Comparison of ENCODE assay signal across 1 cellular context in the genomic region with DNA sequence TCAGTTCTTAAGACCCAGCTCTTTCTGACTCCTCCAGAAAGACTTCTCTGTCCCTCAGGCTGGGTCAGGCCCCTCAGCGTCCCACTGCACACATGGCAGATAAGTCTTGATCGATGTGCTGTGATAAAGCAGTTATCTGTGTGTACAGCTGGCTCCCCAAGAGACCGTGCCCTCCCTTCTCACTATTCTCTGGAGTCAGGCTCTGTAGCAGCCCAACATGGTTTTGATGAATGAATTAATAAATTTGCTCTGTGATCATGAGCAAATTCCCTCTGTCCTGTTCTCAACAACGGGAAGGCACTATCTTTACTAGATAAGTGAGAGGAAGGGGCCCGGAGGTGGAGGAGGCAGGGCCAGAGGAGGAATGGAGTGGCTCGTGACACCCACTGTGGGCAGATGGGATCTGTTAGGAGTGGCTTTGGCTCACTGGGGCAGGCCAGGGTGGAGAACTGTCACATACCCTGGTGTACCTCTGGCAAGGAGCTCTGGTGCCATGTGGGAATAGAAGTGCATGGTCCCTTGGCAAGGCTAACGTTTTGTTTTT.
TF ChIP-seq lines count a peak whose summit lies in the region.

No MANE protein-coding gene starts in this region.

TF ChIP-seq in K562, 482 proteins besides CTCF, POLR2A, EP300 and RAD21 (continued from another document and continues in another):
- TF ChIP-seq, protein P1, sequence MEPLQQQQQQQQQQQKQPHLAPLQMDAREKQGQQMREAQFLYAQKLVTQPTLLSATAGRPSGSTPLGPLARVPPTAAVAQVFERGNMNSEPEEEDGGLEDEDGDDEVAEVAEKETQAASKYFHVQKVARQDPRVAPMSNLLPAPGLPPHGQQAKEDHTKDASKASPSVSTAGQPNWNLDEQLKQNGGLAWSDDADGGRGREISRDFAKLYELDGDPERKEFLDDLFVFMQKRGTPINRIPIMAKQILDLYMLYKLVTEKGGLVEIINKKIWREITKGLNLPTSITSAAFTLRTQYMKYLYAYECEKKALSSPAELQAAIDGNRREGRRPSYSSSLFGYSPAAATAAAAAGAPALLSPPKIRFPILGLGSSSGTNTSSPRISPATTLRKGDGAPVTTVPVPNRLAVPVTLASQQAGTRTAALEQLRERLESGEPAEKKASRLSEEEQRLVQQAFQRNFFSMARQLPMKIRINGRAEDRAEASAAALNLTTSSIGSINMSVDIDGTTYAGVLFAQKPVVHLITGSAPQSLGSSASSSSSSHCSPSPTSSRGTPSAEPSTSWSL (CRISPR knock-in tag; IDR thresholded peaks at IDR 0.05; ENCODE audit: borderline replicate concordance), result no peak
- TF ChIP-seq HLTF (IDR thresholded peaks at IDR 0.05) (no peak), HDAC6 (IDR thresholded peaks at IDR 0.05; ENCODE audit: low read depth, low read length) (no peak), BMI1 (IDR thresholded peaks at IDR 0.05; ENCODE audit: low read length) (no peak), ZC3H4 (CRISPR knock-in tag; IDR thresholded peaks at IDR 0.05; ENCODE audit: borderline replicate concordance) (no peak), ZNF232 (CRISPR knock-in tag; IDR thresholded peaks at IDR 0.05) (no peak), ZFP36 (IDR thresholded peaks at IDR 0.05; ENCODE audit: low read depth, low read length, partially characterized antibody) (no peak), KHSRP (IDR thresholded peaks at IDR 0.05) (peak; percentile 41; the same call in 1 of the 2 replicates), SMAD3 (CRISPR knock-in tag; conservative IDR thresholded peaks at IDR 0.05) (no peak), FOXK2 (conservative IDR thresholded peaks at IDR 0.05 in 1 of 2, IDR thresholded peaks at IDR 0.05 in 1 of 2; ENCODE audit: low read depth in 2 of 2) (no peak), CBX1 (IDR thresholded peaks at IDR 0.05; ENCODE audit: low read depth) (no peak), ZNF263 (CRISPR knock-in tag; IDR thresholded peaks at IDR 0.05; ENCODE audit: borderline replicate concordance) (no peak), RUNX1 (IDR thresholded peaks at IDR 0.05; ENCODE audit: low read depth) (no peak), RBM14 (IDR thresholded peaks at IDR 0.05; ENCODE audit: borderline replicate concordance, insufficient read depth, low read depth, low read length) (no peak), ZNF146 (CRISPR knock-in tag; IDR thresholded peaks at IDR 0.05; ENCODE audit: unreplicated experiment) (no peak), SNRNP70 (optimal IDR thresholded peaks at IDR 0.05; ENCODE audit: low read depth, low read length) (no peak), ZNF77 (CRISPR knock-in tag; IDR thresholded peaks at IDR 0.05) (no peak), ZNF57 (CRISPR knock-in tag; IDR thresholded peaks at IDR 0.05) (0 out of 2 replicates have a peak, but pooled peaks have one; percentile 5), CREBBP (IDR thresholded peaks at IDR 0.05; ENCODE audit: low read depth, low read length) (no peak), ZKSCAN8 (CRISPR knock-in tag; IDR thresholded peaks at IDR 0.05) (peak; percentile 70), KAT8 (IDR thresholded peaks at IDR 0.05; ENCODE audit: low read depth) (no peak), ZFP1 (CRISPR knock-in tag; IDR thresholded peaks at IDR 0.05) (no peak), TSC22D4 (tag; IDR thresholded peaks at IDR 0.05) (no peak), ZNF140 (CRISPR knock-in tag; IDR thresholded peaks at IDR 0.05) (no peak), CREB1 (IDR thresholded peaks at IDR 0.05) (no peak), CREB1 (CRISPR knock-in tag; IDR thresholded peaks at IDR 0.05) (no peak), ZNF408 (CRISPR knock-in tag; IDR thresholded peaks at IDR 0.05; ENCODE audit: low read depth) (no peak), FOS (IDR thresholded peaks at IDR 0.05; ENCODE audit: extremely low read depth, insufficient read length) (no peak), KDM1A (IDR thresholded peaks at IDR 0.05) (peak in 1 of 2 experiments; percentile 39; a peak in 1 of 4 replicates), YBX1 (IDR thresholded peaks at IDR 0.05) (no peak), CBX2 (IDR thresholded peaks at IDR 0.05; ENCODE audit: insufficient read depth, low read length, poor library complexity, severe bottlenecking) (no peak), TAF1 (IDR thresholded peaks at IDR 0.05; ENCODE audit: control insufficient read depth, extremely low read depth, insufficient read depth, low read length, severe bottlenecking) (peak; percentile 7), HDAC2 (IDR thresholded peaks at IDR 0.05) (peak; percentile 85), ZNF253 (CRISPR knock-in tag; conservative IDR thresholded peaks at IDR 0.05) (no peak), FOSL1 (tag; conservative IDR thresholded peaks at IDR 0.05) (0 out of 2 replicates have a peak, but pooled peaks have one; percentile 44), NFYB (IDR thresholded peaks at IDR 0.05; ENCODE audit: extremely low read depth, insufficient read length) (no peak), HSF4 (CRISPR knock-in tag; IDR thresholded peaks at IDR 0.05; ENCODE audit: borderline replicate concordance) (peak; percentile 67; the same call in 1 of the 2 replicates), PRMT5 (CRISPR knock-in tag; IDR thresholded peaks at IDR 0.05) (no peak), FOXP1 (CRISPR knock-in tag; IDR thresholded peaks at IDR 0.05) (no peak), KLF13 (tag; IDR thresholded peaks at IDR 0.05; ENCODE audit: borderline replicate concordance, low read depth) (no peak), TBP (optimal IDR thresholded peaks at IDR 0.05; ENCODE audit: low read depth, low read length) (no peak), ZNF347 (CRISPR knock-in tag; IDR thresholded peaks at IDR 0.05; ENCODE audit: low read depth) (no peak)
- TF ChIP-seq, protein P2, sequence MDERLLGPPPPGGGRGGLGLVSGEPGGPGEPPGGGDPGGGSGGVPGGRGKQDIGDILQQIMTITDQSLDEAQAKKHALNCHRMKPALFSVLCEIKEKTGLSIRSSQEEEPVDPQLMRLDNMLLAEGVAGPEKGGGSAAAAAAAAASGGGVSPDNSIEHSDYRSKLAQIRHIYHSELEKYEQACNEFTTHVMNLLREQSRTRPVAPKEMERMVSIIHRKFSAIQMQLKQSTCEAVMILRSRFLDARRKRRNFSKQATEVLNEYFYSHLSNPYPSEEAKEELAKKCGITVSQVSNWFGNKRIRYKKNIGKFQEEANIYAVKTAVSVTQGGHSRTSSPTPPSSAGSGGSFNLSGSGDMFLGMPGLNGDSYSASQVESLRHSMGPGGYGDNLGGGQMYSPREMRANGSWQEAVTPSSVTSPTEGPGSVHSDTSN (CRISPR knock-in tag; IDR thresholded peaks at IDR 0.05; ENCODE audit: low read depth), result no peak
- TF ChIP-seq, protein P2 (tag; conservative IDR thresholded peaks at IDR 0.05; ENCODE audit: low read depth), result peak; percentile 46; the same call in 1 of the 2 replicates
- TF ChIP-seq, protein P3, sequence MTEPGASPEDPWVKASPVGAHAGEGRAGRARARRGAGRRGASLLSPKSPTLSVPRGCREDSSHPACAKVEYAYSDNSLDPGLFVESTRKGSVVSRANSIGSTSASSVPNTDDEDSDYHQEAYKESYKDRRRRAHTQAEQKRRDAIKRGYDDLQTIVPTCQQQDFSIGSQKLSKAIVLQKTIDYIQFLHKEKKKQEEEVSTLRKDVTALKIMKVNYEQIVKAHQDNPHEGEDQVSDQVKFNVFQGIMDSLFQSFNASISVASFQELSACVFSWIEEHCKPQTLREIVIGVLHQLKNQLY (CRISPR knock-in tag; conservative IDR thresholded peaks at IDR 0.05), result no peak
- TF ChIP-seq, protein P4, sequence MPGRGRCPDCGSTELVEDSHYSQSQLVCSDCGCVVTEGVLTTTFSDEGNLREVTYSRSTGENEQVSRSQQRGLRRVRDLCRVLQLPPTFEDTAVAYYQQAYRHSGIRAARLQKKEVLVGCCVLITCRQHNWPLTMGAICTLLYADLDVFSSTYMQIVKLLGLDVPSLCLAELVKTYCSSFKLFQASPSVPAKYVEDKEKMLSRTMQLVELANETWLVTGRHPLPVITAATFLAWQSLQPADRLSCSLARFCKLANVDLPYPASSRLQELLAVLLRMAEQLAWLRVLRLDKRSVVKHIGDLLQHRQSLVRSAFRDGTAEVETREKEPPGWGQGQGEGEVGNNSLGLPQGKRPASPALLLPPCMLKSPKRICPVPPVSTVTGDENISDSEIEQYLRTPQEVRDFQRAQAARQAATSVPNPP (IDR thresholded peaks at IDR 0.05; ENCODE audit: borderline replicate concordance, insufficient read depth, insufficient read length), result no peak
- TF ChIP-seq, protein P5, sequence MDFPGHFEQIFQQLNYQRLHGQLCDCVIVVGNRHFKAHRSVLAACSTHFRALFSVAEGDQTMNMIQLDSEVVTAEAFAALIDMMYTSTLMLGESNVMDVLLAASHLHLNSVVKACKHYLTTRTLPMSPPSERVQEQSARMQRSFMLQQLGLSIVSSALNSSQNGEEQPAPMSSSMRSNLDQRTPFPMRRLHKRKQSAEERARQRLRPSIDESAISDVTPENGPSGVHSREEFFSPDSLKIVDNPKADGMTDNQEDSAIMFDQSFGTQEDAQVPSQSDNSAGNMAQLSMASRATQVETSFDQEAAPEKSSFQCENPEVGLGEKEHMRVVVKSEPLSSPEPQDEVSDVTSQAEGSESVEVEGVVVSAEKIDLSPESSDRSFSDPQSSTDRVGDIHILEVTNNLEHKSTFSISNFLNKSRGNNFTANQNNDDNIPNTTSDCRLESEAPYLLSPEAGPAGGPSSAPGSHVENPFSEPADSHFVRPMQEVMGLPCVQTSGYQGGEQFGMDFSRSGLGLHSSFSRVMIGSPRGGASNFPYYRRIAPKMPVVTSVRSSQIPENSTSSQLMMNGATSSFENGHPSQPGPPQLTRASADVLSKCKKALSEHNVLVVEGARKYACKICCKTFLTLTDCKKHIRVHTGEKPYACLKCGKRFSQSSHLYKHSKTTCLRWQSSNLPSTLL (IDR thresholded peaks at IDR 0.05), result no peak
- TF ChIP-seq, protein P6, sequence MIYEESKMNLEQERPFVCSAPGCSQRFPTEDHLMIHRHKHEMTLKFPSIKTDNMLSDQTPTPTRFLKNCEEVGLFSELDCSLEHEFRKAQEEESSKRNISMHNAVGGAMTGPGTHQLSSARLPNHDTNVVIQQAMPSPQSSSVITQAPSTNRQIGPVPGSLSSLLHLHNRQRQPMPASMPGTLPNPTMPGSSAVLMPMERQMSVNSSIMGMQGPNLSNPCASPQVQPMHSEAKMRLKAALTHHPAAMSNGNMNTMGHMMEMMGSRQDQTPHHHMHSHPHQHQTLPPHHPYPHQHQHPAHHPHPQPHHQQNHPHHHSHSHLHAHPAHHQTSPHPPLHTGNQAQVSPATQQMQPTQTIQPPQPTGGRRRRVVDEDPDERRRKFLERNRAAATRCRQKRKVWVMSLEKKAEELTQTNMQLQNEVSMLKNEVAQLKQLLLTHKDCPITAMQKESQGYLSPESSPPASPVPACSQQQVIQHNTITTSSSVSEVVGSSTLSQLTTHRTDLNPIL (CRISPR knock-in tag; IDR thresholded peaks at IDR 0.05), result peak; percentile 38; the same call in 1 of the 2 replicates
- TF ChIP-seq, protein P7, sequence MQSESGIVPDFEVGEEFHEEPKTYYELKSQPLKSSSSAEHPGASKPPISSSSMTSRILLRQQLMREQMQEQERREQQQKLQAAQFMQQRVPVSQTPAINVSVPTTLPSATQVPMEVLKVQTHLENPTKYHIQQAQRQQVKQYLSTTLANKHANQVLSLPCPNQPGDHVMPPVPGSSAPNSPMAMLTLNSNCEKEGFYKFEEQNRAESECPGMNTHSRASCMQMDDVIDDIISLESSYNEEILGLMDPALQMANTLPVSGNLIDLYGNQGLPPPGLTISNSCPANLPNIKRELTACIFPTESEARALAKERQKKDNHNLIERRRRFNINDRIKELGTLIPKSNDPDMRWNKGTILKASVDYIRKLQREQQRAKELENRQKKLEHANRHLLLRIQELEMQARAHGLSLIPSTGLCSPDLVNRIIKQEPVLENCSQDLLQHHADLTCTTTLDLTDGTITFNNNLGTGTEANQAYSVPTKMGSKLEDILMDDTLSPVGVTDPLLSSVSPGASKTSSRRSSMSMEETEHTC (IDR thresholded peaks at IDR 0.05), result 0 out of 2 replicates have a peak, but pooled peaks have one; percentile 43
- TF ChIP-seq, protein P8, sequence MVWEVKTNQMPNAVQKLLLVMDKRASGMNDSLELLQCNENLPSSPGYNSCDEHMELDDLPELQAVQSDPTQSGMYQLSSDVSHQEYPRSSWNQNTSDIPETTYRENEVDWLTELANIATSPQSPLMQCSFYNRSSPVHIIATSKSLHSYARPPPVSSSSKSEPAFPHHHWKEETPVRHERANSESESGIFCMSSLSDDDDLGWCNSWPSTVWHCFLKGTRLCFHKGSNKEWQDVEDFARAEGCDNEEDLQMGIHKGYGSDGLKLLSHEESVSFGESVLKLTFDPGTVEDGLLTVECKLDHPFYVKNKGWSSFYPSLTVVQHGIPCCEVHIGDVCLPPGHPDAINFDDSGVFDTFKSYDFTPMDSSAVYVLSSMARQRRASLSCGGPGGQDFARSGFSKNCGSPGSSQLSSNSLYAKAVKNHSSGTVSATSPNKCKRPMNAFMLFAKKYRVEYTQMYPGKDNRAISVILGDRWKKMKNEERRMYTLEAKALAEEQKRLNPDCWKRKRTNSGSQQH (CRISPR knock-in tag; IDR thresholded peaks at IDR 0.05), result no peak
- TF ChIP-seq, protein P9, sequence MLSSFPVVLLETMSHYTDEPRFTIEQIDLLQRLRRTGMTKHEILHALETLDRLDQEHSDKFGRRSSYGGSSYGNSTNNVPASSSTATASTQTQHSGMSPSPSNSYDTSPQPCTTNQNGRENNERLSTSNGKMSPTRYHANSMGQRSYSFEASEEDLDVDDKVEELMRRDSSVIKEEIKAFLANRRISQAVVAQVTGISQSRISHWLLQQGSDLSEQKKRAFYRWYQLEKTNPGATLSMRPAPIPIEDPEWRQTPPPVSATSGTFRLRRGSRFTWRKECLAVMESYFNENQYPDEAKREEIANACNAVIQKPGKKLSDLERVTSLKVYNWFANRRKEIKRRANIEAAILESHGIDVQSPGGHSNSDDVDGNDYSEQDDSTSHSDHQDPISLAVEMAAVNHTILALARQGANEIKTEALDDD (IDR thresholded peaks at IDR 0.05), result no peak
- TF ChIP-seq, protein P10, sequence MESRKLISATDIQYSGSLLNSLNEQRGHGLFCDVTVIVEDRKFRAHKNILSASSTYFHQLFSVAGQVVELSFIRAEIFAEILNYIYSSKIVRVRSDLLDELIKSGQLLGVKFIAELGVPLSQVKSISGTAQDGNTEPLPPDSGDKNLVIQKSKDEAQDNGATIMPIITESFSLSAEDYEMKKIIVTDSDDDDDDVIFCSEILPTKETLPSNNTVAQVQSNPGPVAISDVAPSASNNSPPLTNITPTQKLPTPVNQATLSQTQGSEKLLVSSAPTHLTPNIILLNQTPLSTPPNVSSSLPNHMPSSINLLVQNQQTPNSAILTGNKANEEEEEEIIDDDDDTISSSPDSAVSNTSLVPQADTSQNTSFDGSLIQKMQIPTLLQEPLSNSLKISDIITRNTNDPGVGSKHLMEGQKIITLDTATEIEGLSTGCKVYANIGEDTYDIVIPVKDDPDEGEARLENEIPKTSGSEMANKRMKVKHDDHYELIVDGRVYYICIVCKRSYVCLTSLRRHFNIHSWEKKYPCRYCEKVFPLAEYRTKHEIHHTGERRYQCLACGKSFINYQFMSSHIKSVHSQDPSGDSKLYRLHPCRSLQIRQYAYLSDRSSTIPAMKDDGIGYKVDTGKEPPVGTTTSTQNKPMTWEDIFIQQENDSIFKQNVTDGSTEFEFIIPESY (CRISPR knock-in tag; IDR thresholded peaks at IDR 0.05), result no peak
